In the genomic region with DNA sequence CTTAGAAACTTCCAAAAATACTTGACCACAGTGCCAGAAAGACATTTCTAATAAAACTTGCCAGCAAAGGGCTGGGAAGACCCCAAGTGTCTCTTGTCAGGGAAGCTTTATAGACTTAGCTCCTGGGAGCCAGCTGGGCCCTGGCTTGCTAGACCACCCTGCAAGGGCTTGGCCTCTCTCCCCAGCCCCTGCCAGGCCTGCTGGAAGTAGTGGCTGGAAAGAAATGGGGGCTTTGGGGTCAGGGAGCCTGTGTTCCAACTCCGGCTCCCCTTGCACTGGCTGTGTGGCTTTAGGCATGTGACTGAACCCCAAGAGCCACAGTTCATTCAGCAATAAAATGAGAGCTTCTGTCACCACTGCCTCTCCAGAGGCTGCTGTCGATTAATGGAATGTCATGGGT, we compare ENCODE assay signal across 1 cellular context.
TF ChIP-seq lines count a peak whose summit lies in the region.

No MANE protein-coding gene starts in this region.

TF ChIP-seq in K562, 482 proteins besides CTCF, POLR2A, EP300 and RAD21:
- TF ChIP-seq MAX (CRISPR knock-in tag; IDR thresholded peaks at IDR 0.05) (no peak), RB1 (IDR thresholded peaks at IDR 0.05; ENCODE audit: low read depth) (no peak), DNMT1 (IDR thresholded peaks at IDR 0.05) (no peak), SRSF1 (IDR thresholded peaks at IDR 0.05; ENCODE audit: low read depth, low read length) (no peak), CHD4 (IDR thresholded peaks at IDR 0.05; ENCODE audit: insufficient read depth, insufficient replicate concordance, low read depth, low read length, poor library complexity, severe bottlenecking) (peak; percentile 5), ZNF133 (CRISPR knock-in tag; IDR thresholded peaks at IDR 0.05) (0 out of 2 replicates have a peak, but pooled peaks have one; percentile 10), NCOA2 (IDR thresholded peaks at IDR 0.05; ENCODE audit: partially characterized antibody in 2 of 2) (no peak), ZNF12 (CRISPR knock-in tag; IDR thresholded peaks at IDR 0.05) (no peak), CBFB (CRISPR knock-in tag; IDR thresholded peaks at IDR 0.05) (no peak), GATAD2A (IDR thresholded peaks at IDR 0.05) (no peak), HDAC1 (IDR thresholded peaks at IDR 0.05) (no peak), POLR2B (IDR thresholded peaks at IDR 0.05; ENCODE audit: low read depth, partially characterized antibody) (no peak), RBFOX2 (IDR thresholded peaks at IDR 0.05; ENCODE audit: low read depth, low read length) (no peak), TBP (optimal IDR thresholded peaks at IDR 0.05; ENCODE audit: low read depth, low read length) (no peak), STAG1 (CRISPR knock-in tag; IDR thresholded peaks at IDR 0.05; ENCODE audit: borderline replicate concordance) (no peak)
- TF ChIP-seq, protein P1, sequence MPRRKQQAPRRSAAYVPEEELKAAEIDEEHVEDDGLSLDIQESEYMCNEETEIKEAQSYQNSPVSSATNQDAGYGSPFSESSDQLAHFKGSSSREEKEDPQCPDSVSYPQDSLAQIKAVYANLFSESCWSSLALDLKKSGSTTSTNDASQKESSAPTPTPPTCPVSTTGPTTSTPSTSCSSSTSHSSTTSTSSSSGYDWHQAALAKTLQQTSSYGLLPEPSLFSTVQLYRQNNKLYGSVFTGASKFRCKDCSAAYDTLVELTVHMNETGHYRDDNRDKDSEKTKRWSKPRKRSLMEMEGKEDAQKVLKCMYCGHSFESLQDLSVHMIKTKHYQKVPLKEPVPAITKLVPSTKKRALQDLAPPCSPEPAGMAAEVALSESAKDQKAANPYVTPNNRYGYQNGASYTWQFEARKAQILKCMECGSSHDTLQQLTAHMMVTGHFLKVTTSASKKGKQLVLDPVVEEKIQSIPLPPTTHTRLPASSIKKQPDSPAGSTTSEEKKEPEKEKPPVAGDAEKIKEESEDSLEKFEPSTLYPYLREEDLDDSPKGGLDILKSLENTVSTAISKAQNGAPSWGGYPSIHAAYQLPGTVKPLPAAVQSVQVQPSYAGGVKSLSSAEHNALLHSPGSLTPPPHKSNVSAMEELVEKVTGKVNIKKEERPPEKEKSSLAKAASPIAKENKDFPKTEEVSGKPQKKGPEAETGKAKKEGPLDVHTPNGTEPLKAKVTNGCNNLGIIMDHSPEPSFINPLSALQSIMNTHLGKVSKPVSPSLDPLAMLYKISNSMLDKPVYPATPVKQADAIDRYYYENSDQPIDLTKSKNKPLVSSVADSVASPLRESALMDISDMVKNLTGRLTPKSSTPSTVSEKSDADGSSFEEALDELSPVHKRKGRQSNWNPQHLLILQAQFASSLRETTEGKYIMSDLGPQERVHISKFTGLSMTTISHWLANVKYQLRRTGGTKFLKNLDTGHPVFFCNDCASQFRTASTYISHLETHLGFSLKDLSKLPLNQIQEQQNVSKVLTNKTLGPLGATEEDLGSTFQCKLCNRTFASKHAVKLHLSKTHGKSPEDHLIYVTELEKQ (CRISPR knock-in tag; IDR thresholded peaks at IDR 0.05) = 0 out of 2 replicates have a peak, but pooled peaks have one; percentile 11
- TF ChIP-seq, protein P2, sequence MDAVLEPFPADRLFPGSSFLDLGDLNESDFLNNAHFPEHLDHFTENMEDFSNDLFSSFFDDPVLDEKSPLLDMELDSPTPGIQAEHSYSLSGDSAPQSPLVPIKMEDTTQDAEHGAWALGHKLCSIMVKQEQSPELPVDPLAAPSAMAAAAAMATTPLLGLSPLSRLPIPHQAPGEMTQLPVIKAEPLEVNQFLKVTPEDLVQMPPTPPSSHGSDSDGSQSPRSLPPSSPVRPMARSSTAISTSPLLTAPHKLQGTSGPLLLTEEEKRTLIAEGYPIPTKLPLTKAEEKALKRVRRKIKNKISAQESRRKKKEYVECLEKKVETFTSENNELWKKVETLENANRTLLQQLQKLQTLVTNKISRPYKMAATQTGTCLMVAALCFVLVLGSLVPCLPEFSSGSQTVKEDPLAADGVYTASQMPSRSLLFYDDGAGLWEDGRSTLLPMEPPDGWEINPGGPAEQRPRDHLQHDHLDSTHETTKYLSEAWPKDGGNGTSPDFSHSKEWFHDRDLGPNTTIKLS (IDR thresholded peaks at IDR 0.05; ENCODE audit: borderline replicate concordance, low read depth) = no peak
- TF ChIP-seq, protein P3, sequence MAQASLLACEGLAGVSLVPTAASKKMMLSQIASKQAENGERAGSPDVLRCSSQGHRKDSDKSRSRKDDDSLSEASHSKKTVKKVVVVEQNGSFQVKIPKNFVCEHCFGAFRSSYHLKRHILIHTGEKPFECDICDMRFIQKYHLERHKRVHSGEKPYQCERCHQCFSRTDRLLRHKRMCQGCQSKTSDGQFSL (CRISPR knock-in tag; IDR thresholded peaks at IDR 0.05) = no peak
- TF ChIP-seq, protein P3 (tag; IDR thresholded peaks at IDR 0.05) = no peak
